ENCODE assay signal across 12 cellular contexts in genomic region chr3:149442845-149443544, GRCh38. TPM values are rescaled to one million over a fixed set of nuclear protein-coding genes. Genes with fewer than 3 reads are reported as not detected.
A peak's percentile ranks its signal among the peaks of the same experiment; 100 is the strongest.
DNase-seq lines count a peak whose midpoint lies in the region; ATAC-seq and TF ChIP-seq lines count a peak whose summit lies in the region.
"Had no signal": no experiment of that assay in that cellular context is flagged by ENCODE, and none has a peak within 500 bp of the region (broad histone marks: within the 10 kb centered on the region; RNA-seq: fewer than 3 reads in every experiment).

No MANE protein-coding gene starts in this region.

- peaks cover 0 to 7% (median 0%) of the 10 kb centered on the region in 11 donors for H3K9me3 Mint-ChIP-seq in naive thymus-derived CD4-positive, alpha-beta T cell
- H3K9me3 Mint-ChIP-seq: CD4-positive, alpha-beta memory T cell had no signal

- no peak for TF ChIP-seq EP300 in suprapubic skin (IDR thresholded peaks at IDR 0.05)

- 48% methylated on average over 4 of the region's 4 CpGs for WGBS in suprapubic skin

- H3K4me1 Mint-ChIP-seq in naive thymus-derived CD4-positive, alpha-beta T cell, result no peaks in the 10 kb centered on the region
- H3K4me1 Mint-ChIP-seq: CD4-positive, alpha-beta memory T cell had no signal

- no peaks in the 10 kb centered on the region for H3K36me3 Mint-ChIP-seq in naive thymus-derived CD4-positive, alpha-beta T cell
- H3K36me3 Mint-ChIP-seq: CD4-positive, alpha-beta memory T cell had no signal

- CTCF ChIA-PET in naive thymus-derived CD4-positive, alpha-beta T cell (lab: Charles Lee), result no interaction called here

- ATAC-seq in GM18867 (IDR thresholded peaks at IDR 0.05; ENCODE audit: unreplicated experiment), result peak; percentile 45
- no peak for ATAC-seq in naive thymus-derived CD4-positive, alpha-beta T cell
- ATAC-seq: gastroesophageal sphincter had no signal

- H3K4me3 Mint-ChIP-seq in naive thymus-derived CD4-positive, alpha-beta T cell, result no peak overlapping the region
- H3K4me3 Mint-ChIP-seq: CD4-positive, alpha-beta memory T cell had no signal

- POLR2A ChIA-PET in naive thymus-derived CD4-positive, alpha-beta T cell (lab: Charles Lee), result no interaction called here

- peak; percentile 69 for DNase-seq in A172 (ENCODE audit: low spot score)
- peak; percentile 46 for DNase-seq in RKO (ENCODE audit: low spot score)
- peak; percentile 66 for DNase-seq in fibroblast of pulmonary artery (ENCODE audit: low read depth)
- no peak for DNase-seq in naive thymus-derived CD4-positive, alpha-beta T cell
- no peak for DNase-seq in hippocampal formation (lab: John Stamatoyannopoulos, UW)
- DNase-seq in suprapubic skin (ENCODE audit: low spot score in 2 of 2), result no peak
- DNase-seq in uterus, result no peak
- DNase-seq: activated gamma-delta T cell treated with Interleukin-2 at 50 U/mL for 16 hours; CD4-positive, alpha-beta memory T cell had no signal

- peaks cover 0 to 19% (median 11%) of the 10 kb centered on the region in 5 donors for H3K27me3 Mint-ChIP-seq in naive thymus-derived CD4-positive, alpha-beta T cell

- H3K27ac Mint-ChIP-seq in naive thymus-derived CD4-positive, alpha-beta T cell, result no peak overlapping the region
- H3K27ac Mint-ChIP-seq: CD4-positive, alpha-beta memory T cell had no signal

- no peaks in the 10 kb centered on the region for H3K36me3 ChIP-seq in naive thymus-derived CD4-positive, alpha-beta T cell (ENCODE audit: control insufficient read depth in 2 of 3, insufficient read depth in 3 of 3, low read length in 3 of 3)
- H3K36me3 ChIP-seq in suprapubic skin (no peaks in the 10 kb centered on the region), uterus (no peaks in the 10 kb centered on the region)
- H3K36me3 ChIP-seq: gastroesophageal sphincter had no signal

- H3K27me3 ChIP-seq in naive thymus-derived CD4-positive, alpha-beta T cell (ENCODE audit: control insufficient read depth in 2 of 2, insufficient read depth in 2 of 2, low read length in 2 of 2), result no peaks in the 10 kb centered on the region
- H3K27me3 ChIP-seq in suprapubic skin (no peaks in the 10 kb centered on the region), uterus (no peaks in the 10 kb centered on the region)
- H3K27me3 ChIP-seq: gastroesophageal sphincter had no signal

- H3K9me3 ChIP-seq in naive thymus-derived CD4-positive, alpha-beta T cell (ENCODE audit: control insufficient read depth in 2 of 3, low read length in 3 of 3), result no peaks in the 10 kb centered on the region
- H3K9me3 ChIP-seq in suprapubic skin (no peaks in the 10 kb centered on the region), uterus (no peaks in the 10 kb centered on the region)
- H3K9me3 ChIP-seq: gastroesophageal sphincter had no signal

- intact Hi-C loops in naive thymus-derived CD4-positive, alpha-beta T cell (cut with micrococcal nuclease), result no loop called here
- intact Hi-C loops in uterus (cut with DNase I; ENCODE audit: low total_unique reads), result no loop called here

- no peak for TF ChIP-seq POLR2A in suprapubic skin (IDR thresholded peaks at IDR 0.05)
- TF ChIP-seq POLR2A in uterus (IDR thresholded peaks at IDR 0.05), result no peak

- H3K4me1 ChIP-seq in naive thymus-derived CD4-positive, alpha-beta T cell (ENCODE audit: control insufficient read depth in 2 of 2, insufficient read depth in 2 of 2, low read length in 2 of 2), result no peaks in the 10 kb centered on the region
- peaks cover 8% of the 10 kb centered on the region for H3K4me1 ChIP-seq in suprapubic skin
- H3K4me1 ChIP-seq in uterus, result no peaks in the 10 kb centered on the region

- no peak overlapping the region for H3K27ac ChIP-seq in naive thymus-derived CD4-positive, alpha-beta T cell (ENCODE audit: low read depth, low read length)
- H3K27ac ChIP-seq in suprapubic skin, result no peak overlapping the region
- no peak overlapping the region for H3K27ac ChIP-seq in uterus
- H3K27ac ChIP-seq: gastroesophageal sphincter had no signal

- H3K4me3 ChIP-seq in fibroblast of pulmonary artery (replicated peaks; ENCODE audit: low read depth, low read length) (no peak overlapping the region), suprapubic skin (no peak overlapping the region), uterus (no peak overlapping the region)
- no peak overlapping the region for H3K4me3 ChIP-seq in naive thymus-derived CD4-positive, alpha-beta T cell (ENCODE audit: low read length)
- H3K4me3 ChIP-seq: gastroesophageal sphincter had no signal

- TF ChIP-seq CTCF in fibroblast of pulmonary artery (IDR thresholded peaks at IDR 0.05; ENCODE audit: low read length, missing control alignments) (no peak), suprapubic skin (IDR thresholded peaks at IDR 0.05) (no peak), uterus (IDR thresholded peaks at IDR 0.05) (no peak)

RNA-seq across cellular contexts. Expression of gene TM4SF4, which starts 31.5 kb away (rescaled TPM):
- total RNA-seq in A172 (2014; rRNA removed; shearing (Covaris generic)), result not detected in 2 replicates
- total RNA-seq in naive thymus-derived CD4-positive, alpha-beta T cell, result not detected
- not detected for polyA plus RNA-seq in naive thymus-derived CD4-positive, alpha-beta T cell
- under 1 TPM in 1 of 4 donors, not detected in 3; 0.32 TPM for total RNA-seq in suprapubic skin
- total RNA-seq in uterus, result 1 to 10 TPM in 1 of 4 donors, not detected in 3; 5.6 TPM
- total RNA-seq: CD4-positive, alpha-beta memory T cell had no signal
- polyA plus RNA-seq: CD4-positive, alpha-beta memory T cell; neural cell had no signal

Comparison
In these comparisons a context has a peak if more than half of its experiments do, and no peak if none do; other contexts are left out.
1. DNase-seq: peak in A172 (single experiment), RKO (single experiment) and fibroblast of pulmonary artery (single experiment); none in naive thymus-derived CD4-positive, alpha-beta T cell (0 of 9), hippocampal formation (0 of 2), suprapubic skin (0 of 2) and uterus (0 of 2).